Comparison of ENCODE assay signal across 22 cellular contexts in genomic region chr13:41488124-41488523, GRCh38. TPM values are rescaled to one million over a fixed set of nuclear protein-coding genes. Genes with fewer than 3 reads are reported as not detected.
DNase-seq lines count a peak whose midpoint lies in the region; ATAC-seq, FAIRE-seq and TF ChIP-seq lines count a peak whose summit lies in the region.
"Had no signal": no experiment of that assay in that cellular context is flagged by ENCODE, and none has a peak within 500 bp of the region (broad histone marks: within the 10 kb centered on the region; RNA-seq: fewer than 3 reads in every experiment).

No MANE protein-coding gene starts in this region.

- H4K20me1 ChIP-seq in OCI-LY1 (ENCODE audit: insufficient read depth, low read length): no peaks in the 10 kb centered on the region

- H3K4me2 ChIP-seq in OCI-LY1 (ENCODE audit: low read length): no peak overlapping the region

- H3K27ac Mint-ChIP-seq in activated CD8-positive, alpha-beta memory T cell treated with anti-CD3 and anti-CD28 coated beads, Interleukin-2, amount 10 ng/mL, durations not matched to agents 7 days and 5 days: peak overlapping the region; percentile 66
- H3K27ac Mint-ChIP-seq: CD14-positive monocyte had no signal

- H3K27ac ChIP-seq in OCI-LY1 (ENCODE audit: low read depth, low read length, poor library complexity, severe bottlenecking) (peak overlapping the region; percentile 3), small intestine (ENCODE audit: low read depth in 1 of 2, low read length in 1 of 2) (peak overlapping the region; percentile 32 to 71), pancreas (no peak overlapping the region)
- H3K27ac ChIP-seq: cardiac muscle cell, esophagus squamous epithelium had no signal

- H3K4me1 ChIP-seq in OCI-LY1 (ENCODE audit: insufficient read depth, low read length, severe bottlenecking) (peaks cover 40% of the 10 kb centered on the region), small intestine (ENCODE audit: control insufficient read depth in 2 of 2, insufficient read depth in 1 of 2, low read depth in 1 of 2, low read length in 1 of 2) (no peaks in the 10 kb centered on the region), pancreas (no peaks in the 10 kb centered on the region)

- intact Hi-C loops in pancreas (cut with DNase I): no loop called here

- DNase-seq in activated CD8-positive, alpha-beta memory T cell treated with anti-CD3 and anti-CD28 coated beads, Interleukin-2, amount 10 ng/mL, durations not matched to agents 7 days and 5 days: no peak
- DNase-seq in activated CD8-positive, alpha-beta memory T cell treated with anti-CD3 and anti-CD28 coated beads for 24 hours: no peak
- DNase-seq in small intestine: no peak
- DNase-seq in foreskin fibroblast: no peak
- no peak for DNase-seq in pancreas
- DNase-seq in G401 (ENCODE audit: low spot score): no peak
- DNase-seq: esophagus squamous epithelium, glutamatergic neuron, Kasumi-1, left ventricle myocardium superior, NCI-H1417 treated with DMSO at 0.1 percent for 48 hours, NCI-H2171, NCI-H748 treated with DMSO at 0.1 percent for 48 hours, nucleus accumbens, right cardiac atrium had no signal

- H3K4me3 ChIP-seq in OCI-LY1 (ENCODE audit: low read depth, low read length, poor library complexity, severe bottlenecking) (no peak overlapping the region), small intestine (ENCODE audit: low read depth in 1 of 2, low read length in 2 of 2) (no peak overlapping the region), foreskin fibroblast (ENCODE audit: low read depth in 1 of 2, low read length in 2 of 2) (no peak overlapping the region), pancreas (no peak overlapping the region)
- H3K4me3 ChIP-seq: cardiac muscle cell, esophagus squamous epithelium had no signal

- ATAC-seq in activated CD8-positive, alpha-beta memory T cell treated with anti-CD3 and anti-CD28 coated beads, Interleukin-2, amount 10 ng/mL, durations not matched to agents 7 days and 5 days: peak; percentile 52
- peak; percentile 66 for ATAC-seq in GM19463 (IDR thresholded peaks at IDR 0.05; ENCODE audit: unreplicated experiment)
- no peak for ATAC-seq in pancreas
- ATAC-seq: left ventricle myocardium superior, right cardiac atrium had no signal

- H3K27me3 ChIP-seq in OCI-LY1 (ENCODE audit: insufficient read depth, low read length) (no peaks in the 10 kb centered on the region), small intestine (ENCODE audit: control insufficient read depth in 2 of 2, insufficient read depth in 2 of 2, low read length in 2 of 2) (no peaks in the 10 kb centered on the region), pancreas (no peaks in the 10 kb centered on the region)
- H3K27me3 ChIP-seq: cardiac muscle cell, esophagus squamous epithelium had no signal

- H3K36me3 ChIP-seq in OCI-LY1 (ENCODE audit: insufficient read depth, low read length) (no peaks in the 10 kb centered on the region), small intestine (ENCODE audit: control insufficient read depth in 2 of 2, insufficient read depth in 2 of 2, low read length in 2 of 2) (no peaks in the 10 kb centered on the region), pancreas (no peaks in the 10 kb centered on the region)
- H3K36me3 ChIP-seq: cardiac muscle cell, esophagus squamous epithelium had no signal

- 88 to 91% (median 90%) methylated on average over 2 of the region's 2 CpGs for WGBS in small intestine, 3 donors
- WGBS in pancreas, 2 donors: 94 to 98% methylated on average over 2 of the region's 2 CpGs

- H2AFZ ChIP-seq in OCI-LY1 (ENCODE audit: low read length): no peak overlapping the region

- CTCF ChIA-PET in activated CD8-positive, alpha-beta memory T cell treated with anti-CD3 and anti-CD28 coated beads, Interleukin-2, amount 10 ng/mL, durations not matched to agents 7 days and 5 days (lab: Charles Lee): interaction anchor here (1.5 to 2.7 kb wide), 2 partner anchors 23 to 29 kb away, joined by 4 to 11 read pairs; no protein-coding TSS in a partner anchor

- H3K79me2 ChIP-seq in OCI-LY1 (ENCODE audit: insufficient read depth, low read length): no peaks in the 10 kb centered on the region

- FAIRE-seq in small intestine (lab: Jason Lieb, UNC) (no peak), pancreas (lab: Jason Lieb, UNC) (no peak)
- FAIRE-seq: H1, urothelium cell line had no signal

- H3K9me3 ChIP-seq in OCI-LY1 (ENCODE audit: low read length) (0 out of 2 replicates have a peak, but pooled peaks cover 3% of the 10 kb centered on the region), small intestine (ENCODE audit: control insufficient read depth, low read depth) (no peaks in the 10 kb centered on the region), pancreas (no peaks in the 10 kb centered on the region)
- H3K9me3 ChIP-seq: esophagus squamous epithelium had no signal

- H3K9me3 Mint-ChIP-seq in activated CD8-positive, alpha-beta memory T cell treated with anti-CD3 and anti-CD28 coated beads, Interleukin-2, amount 10 ng/mL, durations not matched to agents 7 days and 5 days (ENCODE audit: low read depth): peaks cover 2% of the 10 kb centered on the region

- H3F3A ChIP-seq in OCI-LY1 (ENCODE audit: insufficient read depth, low read length): no peaks in the 10 kb centered on the region

- H3K27me3 Mint-ChIP-seq in activated CD8-positive, alpha-beta memory T cell treated with anti-CD3 and anti-CD28 coated beads, Interleukin-2, amount 10 ng/mL, durations not matched to agents 7 days and 5 days: no peaks in the 10 kb centered on the region

- peak overlapping the region; percentile 37 for H3K4me3 Mint-ChIP-seq in activated CD8-positive, alpha-beta memory T cell treated with anti-CD3 and anti-CD28 coated beads, Interleukin-2, amount 10 ng/mL, durations not matched to agents 7 days and 5 days
- H3K4me3 Mint-ChIP-seq: CD14-positive monocyte had no signal

- H3K36me3 Mint-ChIP-seq in activated CD8-positive, alpha-beta memory T cell treated with anti-CD3 and anti-CD28 coated beads, Interleukin-2, amount 10 ng/mL, durations not matched to agents 7 days and 5 days: peaks cover 7% of the 10 kb centered on the region

- H3K9me2 ChIP-seq in OCI-LY1 (ENCODE audit: low read depth, low read length): no peaks in the 10 kb centered on the region

- in situ Hi-C loops in G401 (cut with HindIII; ENCODE audit: low sequenced_read_pairs): no loop called here

- peaks cover 25% of the 10 kb centered on the region for H3K4me1 Mint-ChIP-seq in activated CD8-positive, alpha-beta memory T cell treated with anti-CD3 and anti-CD28 coated beads, Interleukin-2, amount 10 ng/mL, durations not matched to agents 7 days and 5 days

- TF ChIP-seq CTCF in OCI-LY1 (IDR thresholded peaks at IDR 0.05; ENCODE audit: low read length): no peak
- no peak for TF ChIP-seq CTCF in foreskin fibroblast (IDR thresholded peaks at IDR 0.05; ENCODE audit: low read depth, low read length)
- TF ChIP-seq CTCF in pancreas (IDR thresholded peaks at IDR 0.05): no peak

- no peak overlapping the region for H3K9ac ChIP-seq in OCI-LY1 (ENCODE audit: low read length)

RNA-seq across cellular contexts. Expression of gene RGCC, which starts 30.8 kb away (rescaled TPM):
- 10 to 100 TPM; 25.5 to 34.7 TPM for total RNA-seq in activated CD8-positive, alpha-beta memory T cell treated with anti-CD3 and anti-CD28 coated beads, Interleukin-2, amount 10 ng/mL, durations not matched to agents 7 days and 5 days
- polyA plus RNA-seq in small intestine (10 to 100 TPM in 1 of 3 donors, 1 to 10 TPM in 2; 2.2 to 10.8 (median 8.7) TPM), pancreas (10 to 100 TPM in 1 of 2 donors, 1 to 10 TPM in 1; 7.0 to 22.9 TPM)
- 10 to 100 TPM in 2 of 6 donors, 1 to 10 TPM in 4; 3.2 to 15.3 (median 6.5) TPM for total RNA-seq in pancreas
- total RNA-seq in G401 (2014; rRNA removed; shearing (Covaris generic)): 3.4 and 4.3 TPM in 2 replicates
- total RNA-seq: A673, cardiac muscle cell had no signal
- polyA plus RNA-seq: cardiac muscle cell, H1 had no signal

Comparison
In these comparisons a context has a peak if more than half of its experiments do, and no peak if none do; other contexts are left out.
1. ATAC-seq: peak in activated CD8-positive, alpha-beta memory T cell treated with anti-CD3 and anti-CD28 coated beads, Interleukin-2, amount 10 ng/mL, durations not matched to agents 7 days and 5 days (single experiment) and GM19463 (single experiment); none in pancreas (0 of 4).
2. H3K27ac ChIP-seq: peak in OCI-LY1 (single experiment) and small intestine (2 of 2); none in pancreas (0 of 4).